ENCODE assay signal across 20 cellular contexts in genomic region chr3:25537476-25537875, GRCh38.
DNase-seq lines count a peak whose midpoint lies in the region; ATAC-seq and TF ChIP-seq lines count a peak whose summit lies in the region.
"Had no signal": no experiment of that assay in that cellular context is flagged by ENCODE, and none has a peak within 500 bp of the region (broad histone marks: within the 10 kb centered on the region; RNA-seq: fewer than 3 reads in every experiment).

No MANE protein-coding gene starts in this region.

- H3K9me3 ChIP-seq in left ventricle myocardium inferior (replicated peaks) (peaks cover 6% of the 10 kb centered on the region), heart left ventricle (peaks cover 0 to 6% (median 5%) of the 10 kb centered on the region in 12 donors), esophagus muscularis mucosa (peaks cover 0 to 4% (median 2%) of the 10 kb centered on the region in 4 donors), tibial nerve (peaks cover 0 to 4% (median 0%) of the 10 kb centered on the region in 4 donors), neural progenitor cell (ENCODE audit: low read depth) (no peaks in the 10 kb centered on the region)

- no peak for ATAC-seq in heart left ventricle

- no peaks in the 10 kb centered on the region for H3K36me3 ChIP-seq in left ventricle myocardium inferior
- no peaks in the 10 kb centered on the region for H3K36me3 ChIP-seq in heart left ventricle
- H3K36me3 ChIP-seq in esophagus muscularis mucosa = no peaks in the 10 kb centered on the region
- no peaks in the 10 kb centered on the region for H3K36me3 ChIP-seq in tibial nerve
- H3K36me3 ChIP-seq in neural progenitor cell = no peaks in the 10 kb centered on the region

- H3K27me3 Mint-ChIP-seq in nephron (ENCODE audit: low read depth) (no peaks in the 10 kb centered on the region), neural progenitor cell (ENCODE audit: insufficient read depth, low read depth) (no peaks in the 10 kb centered on the region)

- H3K4me1 ChIP-seq in left ventricle myocardium inferior = peaks cover 77% of the 10 kb centered on the region
- peaks cover 0 to 43% (median 22%) of the 10 kb centered on the region in 12 donors for H3K4me1 ChIP-seq in heart left ventricle
- peaks cover 10 to 49% (median 21%) of the 10 kb centered on the region in 4 donors for H3K4me1 ChIP-seq in esophagus muscularis mucosa
- H3K4me1 ChIP-seq in tibial nerve = peaks cover 0 to 5% (median 1%) of the 10 kb centered on the region in 4 donors
- peaks cover 6% of the 10 kb centered on the region for H3K4me1 ChIP-seq in neural progenitor cell

- H3K9me3 Mint-ChIP-seq in nephron (peaks cover 3% of the 10 kb centered on the region), neural progenitor cell (peaks cover 3% of the 10 kb centered on the region)

- H3K27me3 ChIP-seq in left ventricle myocardium inferior (ENCODE audit: low read depth) = no peaks in the 10 kb centered on the region
- no peaks in the 10 kb centered on the region for H3K27me3 ChIP-seq in heart left ventricle
- H3K27me3 ChIP-seq in esophagus muscularis mucosa = no peaks in the 10 kb centered on the region
- H3K27me3 ChIP-seq in tibial nerve = no peaks in the 10 kb centered on the region
- H3K27me3 ChIP-seq in neural progenitor cell = no peaks in the 10 kb centered on the region

- no peak overlapping the region for H3K4me3 ChIP-seq in left ventricle myocardium inferior
- no peak overlapping the region for H3K4me3 ChIP-seq in heart left ventricle
- H3K4me3 ChIP-seq in esophagus muscularis mucosa = no peak overlapping the region
- H3K4me3 ChIP-seq in tibial nerve = no peak overlapping the region
- no peak overlapping the region for H3K4me3 ChIP-seq in neural progenitor cell
- H3K4me3 ChIP-seq: PC-9 had no signal

- no peak overlapping the region for H2AFZ ChIP-seq in neural progenitor cell (replicated peaks)
- H2AFZ ChIP-seq: PC-9 had no signal

- H3K27ac Mint-ChIP-seq in nephron (peak overlapping the region; percentile 72 to 91 (median 87)), neural progenitor cell (no peak overlapping the region)

- 81 to 90% (median 86%) methylated on average over 3 of the region's 3 CpGs for WGBS in heart left ventricle, 4 donors
- WGBS in esophagus muscularis mucosa = 64% methylated on average over 3 of the region's 3 CpGs
- WGBS in tibial nerve, 2 donors = 63 to 73% methylated on average over 3 of the region's 3 CpGs

- H3K9ac ChIP-seq in neural progenitor cell = no peak overlapping the region
- H3K9ac ChIP-seq: KMS-11 had no signal

- TF ChIP-seq POLR2A in heart left ventricle (IDR thresholded peaks at IDR 0.05) = no peak
- TF ChIP-seq POLR2A in esophagus muscularis mucosa (IDR thresholded peaks at IDR 0.05; ENCODE audit: low read depth) = no peak
- TF ChIP-seq POLR2A in tibial nerve (IDR thresholded peaks at IDR 0.05) = no peak

- no peak for DNase-seq in left ventricle myocardium inferior
- no peak for DNase-seq in heart left ventricle
- DNase-seq in esophagus muscularis mucosa (ENCODE audit: extremely low spot score) = peak; percentile 77
- DNase-seq in NCI-H1092 treated with DMSO at 0.1 percent for 48 hours (lab: John Stamatoyannopoulos, UW) = no peak
- no peak for DNase-seq in tibial nerve (ENCODE audit: low spot score in 2 of 2)
- no peak for DNase-seq in activated CD8-positive, alpha-beta memory T cell treated with anti-CD3 and anti-CD28 coated beads, Interleukin-2, amount 50 U/mL, for 48 hours
- DNase-seq in neural progenitor cell (ENCODE audit: low spot score) = no peak
- DNase-seq: HCEC 1CT, IMR-90, NCI-H1048, NCI-H1417 treated with DMSO at 0.1 percent for 48 hours, NCI-H1694 treated with DMSO at 0.1 percent for 48 hours, NCI-H2107, NCI-H446 treated with DMSO at 0.1 percent for 48 hours, NCI-H526, PC-9, RPMI8226, SHP77 had no signal

- peak overlapping the region; percentile 63 for H3K27ac ChIP-seq in left ventricle myocardium inferior (replicated peaks)
- peak overlapping the region in 1 of 12 donors; percentile 0 for H3K27ac ChIP-seq in heart left ventricle
- no peak overlapping the region for H3K27ac ChIP-seq in esophagus muscularis mucosa (replicated peaks in 1 of 4)
- H3K27ac ChIP-seq in tibial nerve = no peak overlapping the region
- no peak overlapping the region for H3K27ac ChIP-seq in neural progenitor cell
- H3K27ac ChIP-seq: KMS-11, PC-9 had no signal

- no peak overlapping the region for H3K4me2 ChIP-seq in neural progenitor cell
- H3K4me2 ChIP-seq: KMS-11, PC-9 had no signal

- no peak overlapping the region for H3K4me3 Mint-ChIP-seq in nephron
- no peak overlapping the region for H3K4me3 Mint-ChIP-seq in neural progenitor cell

- peaks cover 43% of the 10 kb centered on the region for H3K36me3 Mint-ChIP-seq in nephron (ENCODE audit: low read depth)
- H3K36me3 Mint-ChIP-seq in neural progenitor cell = no peaks in the 10 kb centered on the region

- H3K79me2 ChIP-seq in neural progenitor cell (ENCODE audit: low read depth) = no peaks in the 10 kb centered on the region

- H4K20me1 ChIP-seq in neural progenitor cell (ENCODE audit: low read depth) = no peaks in the 10 kb centered on the region

- H3F3A ChIP-seq in neural progenitor cell (ENCODE audit: low read depth) = no peaks in the 10 kb centered on the region

- H3K4me1 Mint-ChIP-seq in nephron = peaks cover 63% of the 10 kb centered on the region
- peaks cover 4% of the 10 kb centered on the region for H3K4me1 Mint-ChIP-seq in neural progenitor cell

- intact Hi-C loops in left ventricle myocardium inferior (cut with micrococcal nuclease) (no loop called here), heart left ventricle (cut with DNase I) (no loop called here), esophagus muscularis mucosa (cut with DNase I) (no loop called here)

- no peak for TF ChIP-seq CTCF in left ventricle myocardium inferior (IDR thresholded peaks at IDR 0.05; ENCODE audit: borderline replicate concordance)
- no peak for TF ChIP-seq CTCF in heart left ventricle (IDR thresholded peaks at IDR 0.05)
- TF ChIP-seq CTCF in esophagus muscularis mucosa (IDR thresholded peaks at IDR 0.05) = no peak
- no peak for TF ChIP-seq CTCF in nephron (IDR thresholded peaks at IDR 0.05; ENCODE audit: unreplicated experiment in 3 of 3)
- TF ChIP-seq CTCF in tibial nerve (IDR thresholded peaks at IDR 0.05) = no peak
- no peak for TF ChIP-seq CTCF in neural progenitor cell (IDR thresholded peaks at IDR 0.05)

- TF ChIP-seq EP300 in esophagus muscularis mucosa (IDR thresholded peaks at IDR 0.05) = no peak
- TF ChIP-seq EP300 in tibial nerve (IDR thresholded peaks at IDR 0.05) = no peak
